In the genomic region with DNA sequence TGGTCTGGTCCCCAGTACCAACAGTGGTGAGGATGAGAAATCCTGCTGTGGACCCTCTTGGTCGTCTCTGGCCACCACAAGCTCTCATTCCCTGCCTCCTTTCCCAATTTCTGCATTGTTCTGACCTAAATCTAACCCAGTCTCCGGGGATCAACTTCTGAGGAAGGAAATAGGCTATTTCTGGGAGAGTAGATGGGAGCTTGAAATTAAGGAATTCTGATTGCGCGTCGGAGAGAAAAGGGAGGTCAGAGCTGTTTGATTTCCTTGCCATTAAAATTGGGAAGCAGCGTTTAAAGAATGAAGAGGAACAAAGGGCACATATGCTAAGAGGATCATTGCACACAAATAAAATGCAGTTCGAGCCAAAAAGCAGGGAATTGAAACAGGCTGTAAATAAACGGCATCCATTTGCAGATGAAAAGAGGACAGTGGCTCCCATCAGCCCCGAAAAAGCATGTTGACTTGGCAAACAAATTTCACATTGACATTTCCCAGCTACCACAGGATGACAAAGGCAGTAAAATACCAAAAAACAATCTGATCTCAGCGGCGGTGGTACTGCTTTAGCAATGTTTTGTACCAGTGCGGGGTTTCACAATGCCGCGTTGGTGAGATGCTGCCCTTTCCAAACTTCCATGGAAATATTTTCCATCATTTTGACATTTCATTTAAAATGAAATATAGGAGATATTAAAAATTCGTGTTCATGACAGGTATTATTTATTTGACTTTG, we compare ENCODE assay signal across 1 cellular context.
TF ChIP-seq lines count a peak whose summit lies in the region.

No MANE protein-coding gene starts in this region.

TF ChIP-seq in neural cell, 6 proteins besides CTCF, POLR2A, EP300 and RAD21:
- TF ChIP-seq MXI1 (conservative IDR thresholded peaks at IDR 0.05; ENCODE audit: poor library complexity, severe bottlenecking): no peak
- no peak for TF ChIP-seq POLR2AphosphoS5 (IDR thresholded peaks at IDR 0.05)
- TF ChIP-seq REST (IDR thresholded peaks at IDR 0.05; ENCODE audit: borderline replicate concordance): no peak
- TF ChIP-seq EZH2 (IDR thresholded peaks at IDR 0.05; ENCODE audit: borderline replicate concordance, insufficient read depth, low read length, poor library complexity, severe bottlenecking): no peak
- no peak for TF ChIP-seq TAF1 (IDR thresholded peaks at IDR 0.05; ENCODE audit: low read depth)
- no peak for TF ChIP-seq SMC3 (conservative IDR thresholded peaks at IDR 0.05; ENCODE audit: poor library complexity)
